Comparison of ENCODE assay signal across 8 cellular contexts in the genomic region with DNA sequence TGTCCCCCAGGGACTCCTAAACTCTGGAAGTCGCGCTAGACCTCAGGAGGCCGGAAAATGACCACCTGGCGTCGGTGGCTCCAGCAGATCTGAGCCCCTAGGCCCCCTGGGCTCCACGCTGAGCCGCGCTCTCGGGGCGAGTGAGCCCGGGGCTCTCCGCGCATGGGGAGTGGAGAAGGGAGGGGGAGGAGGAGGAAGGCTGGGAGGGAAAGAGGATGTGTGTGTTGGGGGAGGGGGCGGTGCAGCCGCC. TPM values are rescaled to one million over a fixed set of nuclear protein-coding genes. Genes with fewer than 3 reads are reported as not detected.
DNase-seq lines count a peak whose midpoint lies in the region; ATAC-seq and TF ChIP-seq lines count a peak whose summit lies in the region.

No MANE protein-coding gene starts in this region.

- H3K9me3 ChIP-seq in SJCRH30 (replicated peaks) (no peaks in the 10 kb centered on the region), left ventricle myocardium inferior (replicated peaks) (no peaks in the 10 kb centered on the region), upper lobe of right lung (no peaks in the 10 kb centered on the region)

- intact Hi-C loops in left ventricle myocardium inferior (cut with micrococcal nuclease): no loop called here
- intact Hi-C loops in upper lobe of right lung (cut with DNase I): no loop called here

- ATAC-seq in GM19438 (IDR thresholded peaks at IDR 0.05; ENCODE audit: low read depth, unreplicated experiment): peak; percentile 5
- ATAC-seq in upper lobe of right lung: no peak
- ATAC-seq in GM19455 (IDR thresholded peaks at IDR 0.05; ENCODE audit: unreplicated experiment): no peak

- H3K36me3 ChIP-seq in SJCRH30 (0 out of 2 replicates have a peak, but pooled peaks cover 4% of the 10 kb centered on the region), left ventricle myocardium inferior (no peaks in the 10 kb centered on the region), upper lobe of right lung (no peaks in the 10 kb centered on the region)

- H3K27me3 ChIP-seq in SJCRH30 (no peaks in the 10 kb centered on the region), left ventricle myocardium inferior (ENCODE audit: low read depth) (peaks cover 100% of the 10 kb centered on the region), upper lobe of right lung (peaks cover 100% of the 10 kb centered on the region)

- TF ChIP-seq CTCF in left ventricle myocardium inferior (IDR thresholded peaks at IDR 0.05; ENCODE audit: borderline replicate concordance): no peak
- no peak for TF ChIP-seq CTCF in upper lobe of right lung (IDR thresholded peaks at IDR 0.05)

- H3K27ac ChIP-seq in SJCRH30: peak overlapping the region; percentile 83
- no peak overlapping the region for H3K27ac ChIP-seq in left ventricle myocardium inferior (replicated peaks)
- H3K27ac ChIP-seq in upper lobe of right lung: no peak overlapping the region

- H3K4me3 ChIP-seq in SJCRH30 (peak overlapping the region; percentile 73), left ventricle myocardium inferior (peak overlapping the region; percentile 64), upper lobe of right lung (peak overlapping the region; percentile 49)

- DNase-seq in A172 (ENCODE audit: low spot score): peak; percentile 84
- peak; percentile 84 to 87 for DNase-seq in SJCRH30
- no peak for DNase-seq in left ventricle myocardium inferior
- no peak for DNase-seq in upper lobe of right lung
- no peak for DNase-seq in dedifferentiated amniotic fluid mesenchymal stem cell (ENCODE audit: extremely low spot score)
- DNase-seq in globus pallidus (ENCODE audit: low spot score): no peak

- H3K4me1 ChIP-seq in SJCRH30: no peaks in the 10 kb centered on the region
- peaks cover 47% of the 10 kb centered on the region for H3K4me1 ChIP-seq in left ventricle myocardium inferior
- H3K4me1 ChIP-seq in upper lobe of right lung: peaks cover 36% of the 10 kb centered on the region

RNA-seq across cellular contexts. Expression of a gene that starts 0.9 kb away (rescaled TPM):
- total RNA-seq in A172 (2014; rRNA removed; shearing (Covaris generic)): 3.9 and 5.3 TPM in 2 replicates
- 13.5 and 14.9 TPM in 2 replicates for total RNA-seq in SJCRH30 (2014; rRNA removed; shearing (Covaris generic))
- not detected for total RNA-seq in left ventricle myocardium inferior
- not detected for total RNA-seq in upper lobe of right lung

RNA-seq across cellular contexts. Expression of a gene that starts 18.3 kb away (rescaled TPM):
- 0.64 and 0.81 TPM in 2 replicates for total RNA-seq in A172 (2014; rRNA removed; shearing (Covaris generic))
- total RNA-seq in SJCRH30 (2014; rRNA removed; shearing (Covaris generic)): 0.76 and 0.89 TPM in 2 replicates
- total RNA-seq in left ventricle myocardium inferior (not detected), upper lobe of right lung (not detected)

Comparison
In these comparisons a context has a peak if more than half of its experiments do, and no peak if none do; other contexts are left out.
1. DNase-seq: peak in A172 (single experiment) and SJCRH30 (2 of 2); none in left ventricle myocardium inferior (single experiment), upper lobe of right lung (single experiment), dedifferentiated amniotic fluid mesenchymal stem cell (single experiment) and globus pallidus (single experiment).
2. Peak in every context shown above with its lines, with median percentiles within 50 percentile points of each other: H3K4me3 ChIP-seq.